1 cellular context compared by ENCODE assay signal in the genomic region with DNA sequence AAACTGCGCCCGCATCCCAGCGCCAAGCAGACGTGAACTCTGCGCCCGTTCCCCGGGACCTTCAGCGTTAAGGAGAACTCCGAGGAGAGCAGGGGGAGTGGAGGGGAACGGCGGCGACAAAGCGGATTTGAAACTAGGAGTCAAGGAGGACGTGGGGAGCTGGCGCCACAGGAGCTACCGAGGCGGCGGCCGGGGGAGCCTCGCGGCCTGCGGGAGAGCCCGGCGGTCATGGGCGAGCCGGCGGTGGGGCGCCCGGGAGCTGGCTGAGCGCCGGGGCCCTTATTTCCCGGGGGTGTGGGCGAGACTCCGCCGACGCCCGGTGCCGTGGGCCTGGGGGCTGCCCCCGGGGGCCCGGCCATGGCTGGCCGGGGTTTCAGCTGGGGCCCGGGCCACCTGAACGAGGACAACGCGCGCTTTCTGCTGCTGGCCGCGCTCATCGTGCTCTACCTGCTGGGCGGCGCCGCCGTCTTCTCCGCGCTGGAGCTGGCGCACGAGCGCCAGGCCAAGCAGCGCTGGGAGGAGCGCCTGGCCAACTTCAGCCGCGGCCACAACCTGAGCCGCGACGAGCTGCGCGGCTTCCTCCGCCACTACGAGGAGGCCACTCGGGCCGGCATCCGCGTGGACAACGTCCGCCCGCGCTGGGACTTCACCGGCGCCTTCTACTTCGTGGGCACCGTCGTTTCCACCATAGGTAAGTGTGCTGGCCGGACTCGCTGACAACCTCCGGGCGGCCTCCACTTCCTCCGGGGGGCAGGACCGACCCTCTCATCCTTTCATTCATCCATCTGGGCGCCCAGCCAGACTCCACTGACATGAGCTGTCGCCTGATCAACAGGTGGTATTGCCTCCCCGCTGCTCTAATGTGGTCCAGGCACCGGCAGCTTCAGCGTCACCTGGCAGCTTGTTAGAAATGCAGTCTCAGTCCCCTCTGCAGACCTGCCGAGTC.
A peak's percentile ranks its signal among the peaks of the same experiment; 100 is the strongest.
TF ChIP-seq lines count a peak whose summit lies in the region.

A gene (plus strand): TSS at position 146 of the 946 bp plus-strand sequence. CDS start 212 bp downstream, at position 358.

TF ChIP-seq in HEK293, 187 proteins besides CTCF, POLR2A, EP300 and RAD21 (continued from another document):
- TF ChIP-seq GLIS2 (tag by site-specific recombination; IDR thresholded peaks at IDR 0.05), result peak; percentile 35; the same call in 1 of the 2 replicates
- peak; percentile 90 for TF ChIP-seq ZBTB20 (tag by site-specific recombination; IDR thresholded peaks at IDR 0.05)
- TF ChIP-seq ZNF658 (tag by site-specific recombination; IDR thresholded peaks at IDR 0.05), result no peak
- TF ChIP-seq ZNF366 (tag by site-specific recombination; conservative IDR thresholded peaks at IDR 0.05), result peak; percentile 26; the same call in 1 of the 2 replicates
- no peak for TF ChIP-seq ZFP69B (tag by site-specific recombination; IDR thresholded peaks at IDR 0.05)
- TF ChIP-seq ZNF114 (tag by site-specific recombination; IDR thresholded peaks at IDR 0.05), result no peak
- peak; percentile 97 for TF ChIP-seq SCRT1 (tag by site-specific recombination; IDR thresholded peaks at IDR 0.05; ENCODE audit: borderline replicate concordance)
- TF ChIP-seq, protein P1, sequence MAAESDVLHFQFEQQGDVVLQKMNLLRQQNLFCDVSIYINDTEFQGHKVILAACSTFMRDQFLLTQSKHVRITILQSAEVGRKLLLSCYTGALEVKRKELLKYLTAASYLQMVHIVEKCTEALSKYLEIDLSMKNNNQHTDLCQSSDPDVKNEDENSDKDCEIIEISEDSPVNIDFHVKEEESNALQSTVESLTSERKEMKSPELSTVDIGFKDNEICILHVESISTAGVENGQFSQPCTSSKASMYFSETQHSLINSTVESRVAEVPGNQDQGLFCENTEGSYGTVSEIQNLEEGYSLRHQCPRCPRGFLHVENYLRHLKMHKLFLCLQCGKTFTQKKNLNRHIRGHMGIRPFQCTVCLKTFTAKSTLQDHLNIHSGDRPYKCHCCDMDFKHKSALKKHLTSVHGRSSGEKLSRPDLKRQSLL (tag by site-specific recombination; IDR thresholded peaks at IDR 0.05), result peak; percentile 41; the same call in 1 of the 2 replicates
- TF ChIP-seq ZIC2 (tag by site-specific recombination; IDR thresholded peaks at IDR 0.05), result peak; percentile 74
- TF ChIP-seq ZNF501 (tag by site-specific recombination; IDR thresholded peaks at IDR 0.05), result no peak
- TF ChIP-seq ZBTB21 (tag by site-specific recombination; IDR thresholded peaks at IDR 0.05), result no peak
- TF ChIP-seq, protein P2, sequence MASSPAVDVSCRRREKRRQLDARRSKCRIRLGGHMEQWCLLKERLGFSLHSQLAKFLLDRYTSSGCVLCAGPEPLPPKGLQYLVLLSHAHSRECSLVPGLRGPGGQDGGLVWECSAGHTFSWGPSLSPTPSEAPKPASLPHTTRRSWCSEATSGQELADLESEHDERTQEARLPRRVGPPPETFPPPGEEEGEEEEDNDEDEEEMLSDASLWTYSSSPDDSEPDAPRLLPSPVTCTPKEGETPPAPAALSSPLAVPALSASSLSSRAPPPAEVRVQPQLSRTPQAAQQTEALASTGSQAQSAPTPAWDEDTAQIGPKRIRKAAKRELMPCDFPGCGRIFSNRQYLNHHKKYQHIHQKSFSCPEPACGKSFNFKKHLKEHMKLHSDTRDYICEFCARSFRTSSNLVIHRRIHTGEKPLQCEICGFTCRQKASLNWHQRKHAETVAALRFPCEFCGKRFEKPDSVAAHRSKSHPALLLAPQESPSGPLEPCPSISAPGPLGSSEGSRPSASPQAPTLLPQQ (tag by site-specific recombination; IDR thresholded peaks at IDR 0.05), result peak; percentile 13; the same call in 1 of the 2 replicates
- no peak for TF ChIP-seq GLI4 (tag by site-specific recombination; IDR thresholded peaks at IDR 0.05)
- TF ChIP-seq ZNF23 (tag by site-specific recombination; IDR thresholded peaks at IDR 0.05; ENCODE audit: borderline replicate concordance), result no peak
- no peak for TF ChIP-seq TCF7L2 (IDR thresholded peaks at IDR 0.05; ENCODE audit: borderline replicate concordance, low read depth, low read length)
- TF ChIP-seq ZNF311 (tag by site-specific recombination; IDR thresholded peaks at IDR 0.05; ENCODE audit: borderline replicate concordance), result no peak
- TF ChIP-seq, protein P3, sequence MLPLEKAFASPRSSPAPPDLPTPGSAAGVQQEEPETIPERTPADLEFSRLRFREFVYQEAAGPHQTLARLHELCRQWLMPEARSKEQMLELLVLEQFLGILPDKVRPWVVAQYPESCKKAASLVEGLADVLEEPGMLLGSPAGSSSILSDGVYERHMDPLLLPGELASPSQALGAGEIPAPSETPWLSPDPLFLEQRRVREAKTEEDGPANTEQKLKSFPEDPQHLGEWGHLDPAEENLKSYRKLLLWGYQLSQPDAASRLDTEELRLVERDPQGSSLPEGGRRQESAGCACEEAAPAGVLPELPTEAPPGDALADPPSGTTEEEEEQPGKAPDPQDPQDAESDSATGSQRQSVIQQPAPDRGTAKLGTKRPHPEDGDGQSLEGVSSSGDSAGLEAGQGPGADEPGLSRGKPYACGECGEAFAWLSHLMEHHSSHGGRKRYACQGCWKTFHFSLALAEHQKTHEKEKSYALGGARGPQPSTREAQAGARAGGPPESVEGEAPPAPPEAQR (tag by site-specific recombination; IDR thresholded peaks at IDR 0.05), result no peak
- no peak for TF ChIP-seq ZNF202 (tag by site-specific recombination; IDR thresholded peaks at IDR 0.05; ENCODE audit: borderline replicate concordance)
- TF ChIP-seq ZNF341 (tag by site-specific recombination; IDR thresholded peaks at IDR 0.05; ENCODE audit: low read depth), result peak; percentile 89
- no peak for TF ChIP-seq ZNF423 (tag by site-specific recombination; IDR thresholded peaks at IDR 0.05)
- no peak for TF ChIP-seq MEIS1 (CRISPR knock-in tag; IDR thresholded peaks at IDR 0.05; ENCODE audit: borderline replicate concordance)
- TF ChIP-seq KLF7 (tag by site-specific recombination; IDR thresholded peaks at IDR 0.05; ENCODE audit: borderline replicate concordance), result no peak
- 0 out of 2 replicates have a peak, but pooled peaks have one; percentile 11 for TF ChIP-seq ZNF600 (tag by site-specific recombination; IDR thresholded peaks at IDR 0.05)
- TF ChIP-seq, protein P4, sequence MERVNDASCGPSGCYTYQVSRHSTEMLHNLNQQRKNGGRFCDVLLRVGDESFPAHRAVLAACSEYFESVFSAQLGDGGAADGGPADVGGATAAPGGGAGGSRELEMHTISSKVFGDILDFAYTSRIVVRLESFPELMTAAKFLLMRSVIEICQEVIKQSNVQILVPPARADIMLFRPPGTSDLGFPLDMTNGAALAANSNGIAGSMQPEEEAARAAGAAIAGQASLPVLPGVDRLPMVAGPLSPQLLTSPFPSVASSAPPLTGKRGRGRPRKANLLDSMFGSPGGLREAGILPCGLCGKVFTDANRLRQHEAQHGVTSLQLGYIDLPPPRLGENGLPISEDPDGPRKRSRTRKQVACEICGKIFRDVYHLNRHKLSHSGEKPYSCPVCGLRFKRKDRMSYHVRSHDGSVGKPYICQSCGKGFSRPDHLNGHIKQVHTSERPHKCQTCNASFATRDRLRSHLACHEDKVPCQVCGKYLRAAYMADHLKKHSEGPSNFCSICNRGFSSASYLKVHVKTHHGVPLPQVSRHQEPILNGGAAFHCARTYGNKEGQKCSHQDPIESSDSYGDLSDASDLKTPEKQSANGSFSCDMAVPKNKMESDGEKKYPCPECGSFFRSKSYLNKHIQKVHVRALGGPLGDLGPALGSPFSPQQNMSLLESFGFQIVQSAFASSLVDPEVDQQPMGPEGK (tag by site-specific recombination; IDR thresholded peaks at IDR 0.05), result peak; percentile 25; the same call in 1 of the 2 replicates
- no peak for TF ChIP-seq FEZF1 (tag by site-specific recombination; IDR thresholded peaks at IDR 0.05)
- no peak for TF ChIP-seq ZNF626 (tag by site-specific recombination; IDR thresholded peaks at IDR 0.05)
- TF ChIP-seq ZBTB48 (tag by site-specific recombination; IDR thresholded peaks at IDR 0.05), result no peak
- no peak for TF ChIP-seq SETDB1 (IDR thresholded peaks at IDR 0.05; ENCODE audit: insufficient read length, low read length)
- TF ChIP-seq, protein P5, sequence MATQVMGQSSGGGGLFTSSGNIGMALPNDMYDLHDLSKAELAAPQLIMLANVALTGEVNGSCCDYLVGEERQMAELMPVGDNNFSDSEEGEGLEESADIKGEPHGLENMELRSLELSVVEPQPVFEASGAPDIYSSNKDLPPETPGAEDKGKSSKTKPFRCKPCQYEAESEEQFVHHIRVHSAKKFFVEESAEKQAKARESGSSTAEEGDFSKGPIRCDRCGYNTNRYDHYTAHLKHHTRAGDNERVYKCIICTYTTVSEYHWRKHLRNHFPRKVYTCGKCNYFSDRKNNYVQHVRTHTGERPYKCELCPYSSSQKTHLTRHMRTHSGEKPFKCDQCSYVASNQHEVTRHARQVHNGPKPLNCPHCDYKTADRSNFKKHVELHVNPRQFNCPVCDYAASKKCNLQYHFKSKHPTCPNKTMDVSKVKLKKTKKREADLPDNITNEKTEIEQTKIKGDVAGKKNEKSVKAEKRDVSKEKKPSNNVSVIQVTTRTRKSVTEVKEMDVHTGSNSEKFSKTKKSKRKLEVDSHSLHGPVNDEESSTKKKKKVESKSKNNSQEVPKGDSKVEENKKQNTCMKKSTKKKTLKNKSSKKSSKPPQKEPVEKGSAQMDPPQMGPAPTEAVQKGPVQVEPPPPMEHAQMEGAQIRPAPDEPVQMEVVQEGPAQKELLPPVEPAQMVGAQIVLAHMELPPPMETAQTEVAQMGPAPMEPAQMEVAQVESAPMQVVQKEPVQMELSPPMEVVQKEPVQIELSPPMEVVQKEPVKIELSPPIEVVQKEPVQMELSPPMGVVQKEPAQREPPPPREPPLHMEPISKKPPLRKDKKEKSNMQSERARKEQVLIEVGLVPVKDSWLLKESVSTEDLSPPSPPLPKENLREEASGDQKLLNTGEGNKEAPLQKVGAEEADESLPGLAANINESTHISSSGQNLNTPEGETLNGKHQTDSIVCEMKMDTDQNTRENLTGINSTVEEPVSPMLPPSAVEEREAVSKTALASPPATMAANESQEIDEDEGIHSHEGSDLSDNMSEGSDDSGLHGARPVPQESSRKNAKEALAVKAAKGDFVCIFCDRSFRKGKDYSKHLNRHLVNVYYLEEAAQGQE (tag by site-specific recombination; IDR thresholded peaks at IDR 0.05), result no peak
- TF ChIP-seq GFI1B (tag by site-specific recombination; IDR thresholded peaks at IDR 0.05), result no peak
- TF ChIP-seq, protein P6, sequence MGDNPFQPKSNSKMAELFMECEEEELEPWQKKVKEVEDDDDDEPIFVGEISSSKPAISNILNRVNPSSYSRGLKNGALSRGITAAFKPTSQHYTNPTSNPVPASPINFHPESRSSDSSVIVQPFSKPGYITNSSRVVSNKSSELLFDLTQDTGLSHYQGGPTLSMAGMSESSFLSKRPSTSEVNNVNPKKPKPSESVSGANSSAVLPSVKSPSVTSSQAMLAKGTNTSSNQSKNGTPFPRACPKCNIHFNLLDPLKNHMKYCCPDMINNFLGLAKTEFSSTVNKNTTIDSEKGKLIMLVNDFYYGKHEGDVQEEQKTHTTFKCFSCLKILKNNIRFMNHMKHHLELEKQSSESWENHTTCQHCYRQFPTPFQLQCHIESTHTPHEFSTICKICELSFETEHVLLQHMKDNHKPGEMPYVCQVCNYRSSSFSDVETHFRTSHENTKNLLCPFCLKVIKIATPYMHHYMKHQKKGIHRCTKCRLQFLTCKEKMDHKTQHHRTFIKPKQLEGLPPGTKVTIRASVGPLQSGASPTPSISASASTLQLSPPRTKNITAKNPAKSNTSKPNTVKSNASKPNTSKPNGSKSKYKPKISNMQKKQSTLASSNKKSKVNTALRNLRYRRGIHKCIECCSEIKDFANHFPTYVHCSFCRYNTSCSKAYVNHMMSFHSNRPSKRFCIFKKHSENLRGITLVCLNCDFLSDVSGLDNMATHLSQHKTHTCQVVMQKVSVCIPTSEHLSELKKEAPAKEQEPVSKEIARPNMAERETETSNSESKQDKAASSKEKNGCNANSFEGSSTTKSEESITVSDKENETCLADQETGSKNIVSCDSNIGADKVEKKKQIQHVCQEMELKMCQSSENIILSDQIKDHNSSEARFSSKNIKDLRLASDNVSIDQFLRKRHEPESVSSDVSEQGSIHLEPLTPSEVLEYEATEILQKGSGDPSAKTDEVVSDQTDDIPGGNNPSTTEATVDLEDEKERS (tag by site-specific recombination; IDR thresholded peaks at IDR 0.05), result no peak
- peak; percentile 99 for TF ChIP-seq SCRT2 (tag by site-specific recombination; IDR thresholded peaks at IDR 0.05)
- TF ChIP-seq ZNF510 (tag by site-specific recombination; IDR thresholded peaks at IDR 0.05; ENCODE audit: insufficient replicate concordance), result no peak
- no peak for TF ChIP-seq ZNF596 (tag by site-specific recombination; IDR thresholded peaks at IDR 0.05)
- no peak for TF ChIP-seq ZBTB1 (tag by site-specific recombination; IDR thresholded peaks at IDR 0.05)
- 0 out of 2 replicates have a peak, but pooled peaks have one; percentile 38 for TF ChIP-seq ZNF223 (tag by site-specific recombination; IDR thresholded peaks at IDR 0.05)
- peak; percentile 66 for TF ChIP-seq ZFHX2 (tag by site-specific recombination; conservative IDR thresholded peaks at IDR 0.05)
- no peak for TF ChIP-seq ZNF221 (tag by site-specific recombination; IDR thresholded peaks at IDR 0.05; ENCODE audit: borderline replicate concordance)
